Comparison of ENCODE assay signal across 11 cellular contexts in genomic region chr17:45016823-45017222, GRCh38. TPM values are rescaled to one million over a fixed set of nuclear protein-coding genes. Genes with fewer than 3 reads are reported as not detected.
DNase-seq lines count a peak whose midpoint lies in the region; TF ChIP-seq lines count a peak whose summit lies in the region.
"Had no signal": no experiment of that assay in that cellular context is flagged by ENCODE, and none has a peak within 500 bp of the region (broad histone marks: within the 10 kb centered on the region; RNA-seq: fewer than 3 reads in every experiment).

No MANE protein-coding gene starts in this region.

- no peak overlapping the region for H3K4me3 ChIP-seq in epithelial cell of proximal tubule (ENCODE audit: low read depth, low read length)
- H3K4me3 ChIP-seq: SJCRH30 had no signal

- TF ChIP-seq CTCF in 22Rv1 (IDR thresholded peaks at IDR 0.05) (peak; percentile 56), epithelial cell of proximal tubule (conservative IDR thresholded peaks at IDR 0.05; ENCODE audit: low read depth, low read length) (peak; percentile 49)

- H3K9me3 Mint-ChIP-seq in activated T-helper 2 cell treated with anti-CD3 and anti-CD28 coated beads, Interferon-gamma antibody, Interleukin-2, Interleukin-4, amounts not matched to agents 10 μg/mL and 5 μg/mL and 100 μg/mL, durations not matched to agents 14 hours and 24 hours and 36 hours = no peaks in the 10 kb centered on the region

- peaks cover 31% of the 10 kb centered on the region for H3K27me3 Mint-ChIP-seq in activated T-helper 2 cell treated with anti-CD3 and anti-CD28 coated beads, Interferon-gamma antibody, Interleukin-2, Interleukin-4, amounts not matched to agents 10 μg/mL and 5 μg/mL and 100 μg/mL, durations not matched to agents 14 hours and 24 hours and 36 hours (ENCODE audit: low read depth)

- no peak overlapping the region for H3K4me3 Mint-ChIP-seq in activated T-helper 2 cell treated with anti-CD3 and anti-CD28 coated beads, Interferon-gamma antibody, Interleukin-2, Interleukin-4, amounts not matched to agents 10 μg/mL and 5 μg/mL and 100 μg/mL, durations not matched to agents 14 hours and 24 hours and 36 hours (ENCODE audit: low read depth)

- H3K36me3 Mint-ChIP-seq in activated T-helper 2 cell treated with anti-CD3 and anti-CD28 coated beads, Interferon-gamma antibody, Interleukin-2, Interleukin-4, amounts not matched to agents 10 μg/mL and 5 μg/mL and 100 μg/mL, durations not matched to agents 14 hours and 24 hours and 36 hours (ENCODE audit: low read depth) = peaks cover 10% of the 10 kb centered on the region

- intact Hi-C loops in activated T-helper 2 cell treated with anti-CD3 and anti-CD28 coated beads, Interferon-gamma antibody, Interleukin-2, Interleukin-4, amounts not matched to agents 10 μg/mL and 5 μg/mL and 100 μg/mL, durations not matched to agents 14 hours and 24 hours and 36 hours (cut with micrococcal nuclease) = loop anchor here (5.0 kb wide), 1 partner anchor 50 kb away; the partner anchor contains the start of gene C1QL1

- no peak overlapping the region for H3K27ac Mint-ChIP-seq in activated T-helper 2 cell treated with anti-CD3 and anti-CD28 coated beads, Interferon-gamma antibody, Interleukin-2, Interleukin-4, amounts not matched to agents 10 μg/mL and 5 μg/mL and 100 μg/mL, durations not matched to agents 14 hours and 24 hours and 36 hours

- peak; percentile 55 for DNase-seq in ELR (ENCODE audit: low read depth)
- DNase-seq in NCI-H226 = peak; percentile 29
- no peak for DNase-seq in epithelial cell of proximal tubule (ENCODE audit: low read depth)
- no peak for DNase-seq in UCSD-AML1 (lab: John Stamatoyannopoulos, UW; ENCODE audit: unreplicated experiment)
- DNase-seq in activated T-cell treated with anti-CD3 and anti-CD28 coated beads, Interleukin-2, amount 50 U/mL, for 1 hour = no peak
- DNase-seq in T1000 (lab: John Stamatoyannopoulos, UW) = no peak
- DNase-seq in activated T-helper 2 cell treated with anti-CD3 and anti-CD28 coated beads, Interferon-gamma antibody, Interleukin-2, Interleukin-4, amounts not matched to agents 10 μg/mL and 5 μg/mL and 100 μg/mL, durations not matched to agents 14 hours and 24 hours and 36 hours (ENCODE audit: low spot score) = no peak
- DNase-seq: central memory CD4-positive, alpha-beta T cell; nucleus accumbens; SJCRH30 had no signal

- peaks cover 19% of the 10 kb centered on the region for H3K4me1 Mint-ChIP-seq in activated T-helper 2 cell treated with anti-CD3 and anti-CD28 coated beads, Interferon-gamma antibody, Interleukin-2, Interleukin-4, amounts not matched to agents 10 μg/mL and 5 μg/mL and 100 μg/mL, durations not matched to agents 14 hours and 24 hours and 36 hours (ENCODE audit: low read depth)

- H3K27ac ChIP-seq in 22Rv1 = no peak overlapping the region
- H3K27ac ChIP-seq: SJCRH30 had no signal

RNA-seq across cellular contexts. Expression of gene DCAKD, which starts 34.6 kb away (rescaled TPM):
- 40.4 and 44.4 TPM in 2 replicates for total RNA-seq in epithelial cell of proximal tubule
- total RNA-seq in activated T-helper 2 cell treated with anti-CD3 and anti-CD28 coated beads, Interferon-gamma antibody, Interleukin-2, Interleukin-4, amounts not matched to agents 10 μg/mL and 5 μg/mL and 100 μg/mL, durations not matched to agents 14 hours and 24 hours and 36 hours = 30.0 and 31.0 TPM in 2 replicates

RNA-seq across cellular contexts. Expression of gene NMT1, which starts 44.3 kb away (rescaled TPM):
- 81.9 and 82.5 TPM in 2 replicates for total RNA-seq in epithelial cell of proximal tubule
- total RNA-seq in activated T-helper 2 cell treated with anti-CD3 and anti-CD28 coated beads, Interferon-gamma antibody, Interleukin-2, Interleukin-4, amounts not matched to agents 10 μg/mL and 5 μg/mL and 100 μg/mL, durations not matched to agents 14 hours and 24 hours and 36 hours = 165 and 173 TPM in 2 replicates

RNA-seq across cellular contexts. Expression of gene C1QL1, which starts 48.7 kb away (rescaled TPM):
- 0.22 TPM in 1 of 2 replicates, not detected in the other for total RNA-seq in epithelial cell of proximal tubule
- total RNA-seq in activated T-helper 2 cell treated with anti-CD3 and anti-CD28 coated beads, Interferon-gamma antibody, Interleukin-2, Interleukin-4, amounts not matched to agents 10 μg/mL and 5 μg/mL and 100 μg/mL, durations not matched to agents 14 hours and 24 hours and 36 hours = 0.41 and 0.48 TPM in 2 replicates

Comparison
In these comparisons a context has a peak if more than half of its experiments do, and no peak if none do; other contexts are left out.
1. DNase-seq: peak in ELR (single experiment) and NCI-H226 (single experiment); none in epithelial cell of proximal tubule (single experiment), UCSD-AML1 (single experiment), activated T-cell treated with anti-CD3 and anti-CD28 coated beads, Interleukin-2, amount 50 U/mL, for 1 hour (single experiment), T1000 (single experiment) and activated T-helper 2 cell treated with anti-CD3 and anti-CD28 coated beads, Interferon-gamma antibody, Interleukin-2, Interleukin-4, amounts not matched to agents 10 μg/mL and 5 μg/mL and 100 μg/mL, durations not matched to agents 14 hours and 24 hours and 36 hours (single experiment).